Comparison of ENCODE assay signal across 8 cellular contexts in genomic region chr15:55587321-55588069, GRCh38. TPM values are rescaled to one million over a fixed set of nuclear protein-coding genes. Genes with fewer than 3 reads are reported as not detected.
A peak's percentile ranks its signal among the peaks of the same experiment; 100 is the strongest.
DNase-seq lines count a peak whose midpoint lies in the region; ATAC-seq, FAIRE-seq and TF ChIP-seq lines count a peak whose summit lies in the region.

No MANE protein-coding gene starts in this region.

- POLR2A ChIA-PET in A549 (lab: Yijun Ruan, JAX), result interaction anchor here (0.6 to 1.4 kb wide), 4 partner anchors 12 to 90 kb away, joined by 3 to 7 read pairs (median 4); no protein-coding TSS in a partner anchor

- no peaks in the 10 kb centered on the region for H3K4me1 Mint-ChIP-seq in natural killer cell treated with Interleukin-12 subunit alpha and Interleukin-12 subunit beta and Interleukin-15 and Interleukin-18, amount 100 ng/mL, for 72 hours (ENCODE audit: low read depth in 2 of 2)

- H3K4me1 ChIP-seq in A549, result peaks cover 16% of the 10 kb centered on the region; the same call in 2 of the 3 replicates

- TF ChIP-seq RAD21 in A549 (conservative IDR thresholded peaks at IDR 0.05 in 1 of 2, IDR thresholded peaks at IDR 0.05 in 1 of 2), result no peak

- H3K27me3 Mint-ChIP-seq in natural killer cell treated with Interleukin-12 subunit alpha and Interleukin-12 subunit beta and Interleukin-15 and Interleukin-18, amount 100 ng/mL, for 72 hours, result peaks cover 27 to 42% of the 10 kb centered on the region in 2 donors

- H3K9me3 Mint-ChIP-seq in natural killer cell treated with Interleukin-12 subunit alpha and Interleukin-12 subunit beta and Interleukin-15 and Interleukin-18, amount 100 ng/mL, for 72 hours, result no peaks in the 10 kb centered on the region

- H3K4me3 Mint-ChIP-seq in natural killer cell treated with Interleukin-12 subunit alpha and Interleukin-12 subunit beta and Interleukin-15 and Interleukin-18, amount 100 ng/mL, for 72 hours, result peak overlapping the region; percentile 24

- DNase-seq in A549 (ENCODE audit: low read depth in 1 of 2, low spot score in 1 of 2) (peak; percentile 59 to 75), GM12865 (ENCODE audit: low read depth) (peak; percentile 8), HPDE6-E6E7 (ENCODE audit: extremely low spot score) (peak; percentile 29), fibroblast of peridontal ligament (ENCODE audit: extremely low read depth) (peak; percentile 48), HuH-7.5 (ENCODE audit: low spot score) (no peak), globus pallidus (ENCODE audit: low spot score) (no peak)
- peak; percentile 1 for DNase-seq in activated CD4-positive, alpha-beta T cell treated with anti-CD3 and anti-CD28 coated beads, Interleukin-2, amount 50 U/mL, for 1 hour
- DNase-seq in natural killer cell treated with Interleukin-12 subunit alpha and Interleukin-12 subunit beta and Interleukin-15 and Interleukin-18, amount 100 ng/mL, for 72 hours (ENCODE audit: low spot score), result no peak

- no peak for FAIRE-seq in A549 (lab: Jason Lieb, UNC)

- H3K4me3 ChIP-seq in A549 (peak overlapping the region; percentile 78), GM12865 (ENCODE audit: low read depth, low read length) (peak overlapping the region; percentile 54)

- H3K27ac Mint-ChIP-seq in natural killer cell treated with Interleukin-12 subunit alpha and Interleukin-12 subunit beta and Interleukin-15 and Interleukin-18, amount 100 ng/mL, for 72 hours, result no peak overlapping the region

- peak overlapping the region; percentile 94 to 98 for H3K27ac ChIP-seq in A549

- peaks cover 7% of the 10 kb centered on the region for H3K36me3 Mint-ChIP-seq in natural killer cell treated with Interleukin-12 subunit alpha and Interleukin-12 subunit beta and Interleukin-15 and Interleukin-18, amount 100 ng/mL, for 72 hours

- peak overlapping the region; percentile 84 for H3K4me2 ChIP-seq in A549

- 6% methylated on average over 35 of the region's 65 CpGs for WGBS in A549 (ENCODE audit: missing lambda C conversion rate)

- ATAC-seq in A549, result peak; percentile 69 to 70
- peak; percentile 36 to 62 for ATAC-seq in natural killer cell treated with Interleukin-12 subunit alpha and Interleukin-12 subunit beta and Interleukin-15 and Interleukin-18, amount 100 ng/mL, for 72 hours

- CTCF ChIA-PET in A549 (lab: Yijun Ruan, JAX), result interaction anchor here (0.6 to 1.9 kb wide), 10 partner anchors 12 to 791 kb away, joined by 3 to 6 read pairs (median 4); no protein-coding TSS in a partner anchor

- TF ChIP-seq POLR2A in A549 (IDR thresholded peaks at IDR 0.05; ENCODE audit: low read length), result no peak; the same call in 1 of the 2 replicates

- no peak for TF ChIP-seq EP300 in A549 (IDR thresholded peaks at IDR 0.05)

- no peaks in the 10 kb centered on the region for H3K9me3 ChIP-seq in A549

- TF ChIP-seq CTCF in A549 (IDR thresholded peaks at IDR 0.05) (no peak), GM12865 (IDR thresholded peaks at IDR 0.05; ENCODE audit: insufficient read depth, low read depth, low read length, missing control alignments) (no peak)

TF ChIP-seq in A549, 52 proteins besides CTCF, POLR2A, EP300 and RAD21:
- TF ChIP-seq GATA3 (IDR thresholded peaks at IDR 0.05; ENCODE audit: borderline replicate concordance) (no peak), MAZ (IDR thresholded peaks at IDR 0.05; ENCODE audit: borderline replicate concordance, low read depth, low read length) (no peak), MAX (IDR thresholded peaks at IDR 0.05) (peak; percentile 78), E2F6 (IDR thresholded peaks at IDR 0.05; ENCODE audit: borderline replicate concordance, low read depth) (peak; percentile 84)

RNA-seq across cellular contexts. Expression of gene PYGO1, which starts 0.7 kb away (rescaled TPM):
- polyA plus RNA-seq in A549 (2011; rRNA removed) (13.8 and 13.9 TPM in 2 replicates), A549 (2017; fragmentation: RNase III; extraction: RNeasy Plus Mini Kit Qiagen cat#74134 plus additional on column Dnase treatment) (6.1 to 6.6 TPM (median 6.3 TPM) in 3 replicates)
- polyA plus RNA-seq in A549 (2012; cell fraction: cytosol; rRNA removed), result 2.5 and 3.0 TPM in 2 replicates
- 1.2 and 1.4 TPM in 2 replicates for polyA plus RNA-seq in A549 (2012; cell fraction: nucleus; rRNA removed)
- polyA minus RNA-seq in A549 (2011; rRNA and poly(A)+ RNA removed), result 8.7 and 10.6 TPM in 2 replicates
- total RNA-seq in natural killer cell treated with Interleukin-12 subunit alpha and Interleukin-12 subunit beta and Interleukin-15 and Interleukin-18, amount 100 ng/mL, for 72 hours, result not detected

Comparison
In these comparisons a context has a peak if more than half of its experiments do, and no peak if none do; other contexts are left out.
1. DNase-seq: peak in A549 (2 of 2), GM12865 (single experiment), HPDE6-E6E7 (single experiment), activated CD4-positive, alpha-beta T cell treated with anti-CD3 and anti-CD28 coated beads, Interleukin-2, amount 50 U/mL, for 1 hour (single experiment) and fibroblast of peridontal ligament (single experiment); none in natural killer cell treated with Interleukin-12 subunit alpha and Interleukin-12 subunit beta and Interleukin-15 and Interleukin-18, amount 100 ng/mL, for 72 hours (single experiment), HuH-7.5 (single experiment) and globus pallidus (single experiment).